In genomic region chr11:61962213-61963015, GRCh38 we compare ENCODE assay signal across 6 cellular contexts.
DNase-seq lines count a peak whose midpoint lies in the region; ATAC-seq and TF ChIP-seq lines count a peak whose summit lies in the region.

No MANE protein-coding gene starts in this region.

- H3K36me3 ChIP-seq in stomach smooth muscle (ENCODE audit: control insufficient read depth in 2 of 2, insufficient read depth in 2 of 2, low read length in 2 of 2) = peaks cover 26 to 27% of the 10 kb centered on the region in 2 donors

- ATAC-seq in SK-N-SH treated with all-trans-retinoic acid at 6 μM for 48 hours (peak; percentile 13), HG03565 (IDR thresholded peaks at IDR 0.05; ENCODE audit: unreplicated experiment) (no peak), HG03175 (IDR thresholded peaks at IDR 0.05; ENCODE audit: unreplicated experiment) (no peak), HG03095 (IDR thresholded peaks at IDR 0.05; ENCODE audit: unreplicated experiment) (no peak)

- H3K4me3 ChIP-seq in stomach smooth muscle (ENCODE audit: low read length in 2 of 2) = no peak overlapping the region

- peaks cover 40% of the 10 kb centered on the region for H3K4me1 ChIP-seq in stomach smooth muscle (ENCODE audit: control insufficient read depth, insufficient read depth, low read length)

- H3K27ac ChIP-seq in stomach smooth muscle (ENCODE audit: low read length) = peak overlapping the region; percentile 46

- DNase-seq in fibroblast of peridontal ligament (ENCODE audit: extremely low read depth) = peak; percentile 72

- H3K9ac ChIP-seq in stomach smooth muscle (ENCODE audit: low read length in 2 of 2) = no peak overlapping the region

- no peaks in the 10 kb centered on the region for H3K9me3 ChIP-seq in stomach smooth muscle (ENCODE audit: control insufficient read depth in 2 of 2, low read length in 2 of 2)

- no peaks in the 10 kb centered on the region for H3K27me3 ChIP-seq in stomach smooth muscle (ENCODE audit: control insufficient read depth in 1 of 2, insufficient read depth in 2 of 2, low read length in 2 of 2)

TF ChIP-seq in SK-N-SH treated with all-trans-retinoic acid at 6 μM for 48 hours, 23 proteins besides CTCF, POLR2A, EP300 and RAD21:
- no peak for TF ChIP-seq GLIS3 (CRISPR knock-in tag; IDR thresholded peaks at IDR 0.05)
- TF ChIP-seq TOX (CRISPR knock-in tag; IDR thresholded peaks at IDR 0.05; ENCODE audit: borderline replicate concordance) = no peak
- TF ChIP-seq CREB5 (CRISPR knock-in tag; IDR thresholded peaks at IDR 0.05; ENCODE audit: low read depth) = no peak
- TF ChIP-seq TSHZ2 (CRISPR knock-in tag; IDR thresholded peaks at IDR 0.05) = no peak
- no peak for TF ChIP-seq SNAI2 (CRISPR knock-in tag; IDR thresholded peaks at IDR 0.05)
- no peak for TF ChIP-seq ZNF8 (CRISPR knock-in tag; IDR thresholded peaks at IDR 0.05)
- no peak for TF ChIP-seq ESRRG (CRISPR knock-in tag; IDR thresholded peaks at IDR 0.05)
- TF ChIP-seq ZC3H10 (CRISPR knock-in tag; IDR thresholded peaks at IDR 0.05) = no peak
- TF ChIP-seq POU6F1 (CRISPR knock-in tag; IDR thresholded peaks at IDR 0.05; ENCODE audit: borderline replicate concordance, low read depth) = no peak
- TF ChIP-seq TCF4 (CRISPR knock-in tag; IDR thresholded peaks at IDR 0.05; ENCODE audit: borderline replicate concordance) = no peak
- TF ChIP-seq CSRNP3 (CRISPR knock-in tag; IDR thresholded peaks at IDR 0.05) = no peak
- no peak for TF ChIP-seq ZNF565 (CRISPR knock-in tag; conservative IDR thresholded peaks at IDR 0.05; ENCODE audit: low read depth)
- no peak for TF ChIP-seq ZFP30 (CRISPR knock-in tag; IDR thresholded peaks at IDR 0.05)
- TF ChIP-seq ISL1 (CRISPR knock-in tag; IDR thresholded peaks at IDR 0.05) = no peak
- no peak for TF ChIP-seq PPARA (CRISPR knock-in tag; IDR thresholded peaks at IDR 0.05; ENCODE audit: borderline replicate concordance)
- TF ChIP-seq RARB (CRISPR knock-in tag; IDR thresholded peaks at IDR 0.05) = no peak
